ENCODE assay signal across 3 cellular contexts in genomic region chr4:11929080-11929479, GRCh38.
TF ChIP-seq lines count a peak whose summit lies in the region.

No MANE protein-coding gene starts in this region.

TF ChIP-seq in A549, 52 proteins besides CTCF, POLR2A, EP300 and RAD21:
- TF ChIP-seq MAFK (IDR thresholded peaks at IDR 0.05; ENCODE audit: partially characterized antibody), result peak; percentile 68
- TF ChIP-seq E2F6 (IDR thresholded peaks at IDR 0.05; ENCODE audit: borderline replicate concordance, low read depth), result no peak
- no peak for TF ChIP-seq PBX3 (IDR thresholded peaks at IDR 0.05)

TF ChIP-seq in IMR-90, 13 proteins besides CTCF, POLR2A, EP300 and RAD21:
- TF ChIP-seq RFX5 (IDR thresholded peaks at IDR 0.05; ENCODE audit: low read depth, low read length) (no peak), MAFK (IDR thresholded peaks at IDR 0.05; ENCODE audit: low read depth, low read length) (peak; percentile 80), CEBPB (IDR thresholded peaks at IDR 0.05; ENCODE audit: low read depth, low read length) (no peak)

TF ChIP-seq in K562, 482 proteins besides CTCF, POLR2A, EP300 and RAD21:
- TF ChIP-seq NRF1 (conservative IDR thresholded peaks at IDR 0.05 in 1 of 2, IDR thresholded peaks at IDR 0.05 in 1 of 2), result no peak
- peak; percentile 50 for TF ChIP-seq MAFF (IDR thresholded peaks at IDR 0.05; ENCODE audit: low read length)
- TF ChIP-seq CAMTA2 (CRISPR knock-in tag; conservative IDR thresholded peaks at IDR 0.05), result no peak
- no peak for TF ChIP-seq ZKSCAN1 (IDR thresholded peaks at IDR 0.05; ENCODE audit: low read depth, low read length)
- peak; percentile 27; the same call in 1 of the 2 replicates for TF ChIP-seq MAFG (tag; conservative IDR thresholded peaks at IDR 0.05)
- no peak for TF ChIP-seq CBFB (CRISPR knock-in tag; IDR thresholded peaks at IDR 0.05)
- no peak for TF ChIP-seq ZNF644 (tag; IDR thresholded peaks at IDR 0.05; ENCODE audit: low read depth)
- TF ChIP-seq ZNF41 (CRISPR knock-in tag; conservative IDR thresholded peaks at IDR 0.05), result no peak
- TF ChIP-seq FOXJ3 (CRISPR knock-in tag; IDR thresholded peaks at IDR 0.05), result no peak
- TF ChIP-seq NUFIP1 (IDR thresholded peaks at IDR 0.05; ENCODE audit: partially characterized antibody), result no peak
- no peak for TF ChIP-seq CBX8 (IDR thresholded peaks at IDR 0.05; ENCODE audit: borderline replicate concordance, extremely low read depth, low read depth, low read length, poor library complexity, severe bottlenecking)
- TF ChIP-seq ZBTB8A (IDR thresholded peaks at IDR 0.05; ENCODE audit: partially characterized antibody), result no peak
- no peak for TF ChIP-seq ZNF224 (CRISPR knock-in tag; IDR thresholded peaks at IDR 0.05)
- peak; percentile 28; the same call in 1 of the 2 replicates for TF ChIP-seq MAFK (IDR thresholded peaks at IDR 0.05; ENCODE audit: low read length)
- TF ChIP-seq RBM22 (IDR thresholded peaks at IDR 0.05; ENCODE audit: low read depth, low read length, poor library complexity, severe bottlenecking), result no peak
- TF ChIP-seq SP2 (IDR thresholded peaks at IDR 0.05; ENCODE audit: extremely low read depth, low read depth, low read length, poor library complexity, severe bottlenecking), result no peak
- no peak for TF ChIP-seq ZFP1 (CRISPR knock-in tag; IDR thresholded peaks at IDR 0.05)
- no peak for TF ChIP-seq SUPT5H (IDR thresholded peaks at IDR 0.05)
- TF ChIP-seq ZNF584 (CRISPR knock-in tag; IDR thresholded peaks at IDR 0.05; ENCODE audit: low read depth), result no peak
- TF ChIP-seq ILK (tag; IDR thresholded peaks at IDR 0.05; ENCODE audit: borderline replicate concordance, low read depth), result no peak
- TF ChIP-seq MAX (CRISPR knock-in tag; IDR thresholded peaks at IDR 0.05), result no peak
- no peak for TF ChIP-seq ARID3B (CRISPR knock-in tag; IDR thresholded peaks at IDR 0.05; ENCODE audit: borderline replicate concordance)
- no peak for TF ChIP-seq GTF2A2 (tag; IDR thresholded peaks at IDR 0.05)
- no peak for TF ChIP-seq LCOR (CRISPR knock-in tag; IDR thresholded peaks at IDR 0.05)
- TF ChIP-seq GATAD2B (IDR thresholded peaks at IDR 0.05; ENCODE audit: borderline replicate concordance), result no peak
- TF ChIP-seq SMAD1 (IDR thresholded peaks at IDR 0.05; ENCODE audit: low read depth, low read length, partially characterized antibody), result no peak
- peak; percentile 50; the same call in 1 of the 2 replicates for TF ChIP-seq ZNF316 (IDR thresholded peaks at IDR 0.05)
- no peak for TF ChIP-seq ZNF76 (CRISPR knock-in tag; IDR thresholded peaks at IDR 0.05; ENCODE audit: borderline replicate concordance)
TF ChIP-seq in K562: peak in this region for 4.
